In genomic region chr9:133771486-133772482, GRCh38 we compare ENCODE assay signal across 21 cellular contexts. TPM values are rescaled to one million over a fixed set of nuclear protein-coding genes. Genes with fewer than 3 reads are reported as not detected.
DNase-seq lines count a peak whose midpoint lies in the region; ATAC-seq, FAIRE-seq and TF ChIP-seq lines count a peak whose summit lies in the region.
"Had no signal": no experiment of that assay in that cellular context is flagged by ENCODE, and none has a peak within 500 bp of the region (broad histone marks: within the 10 kb centered on the region; RNA-seq: fewer than 3 reads in every experiment).

No MANE protein-coding gene starts in this region.

- ATAC-seq in heart left ventricle (no peak), left cardiac atrium (no peak), pancreas (no peak), HG03108 (IDR thresholded peaks at IDR 0.05; ENCODE audit: unreplicated experiment) (no peak), HG03045 (IDR thresholded peaks at IDR 0.05; ENCODE audit: unreplicated experiment) (no peak), GM18502 (IDR thresholded peaks at IDR 0.05; ENCODE audit: poor library complexity, unreplicated experiment) (no peak)
- ATAC-seq: activated CD4-positive, CD25-positive, alpha-beta regulatory T cell treated with anti-CD3 and anti-CD28 coated beads, Interleukin-2, amount 50 U/mL, for 24 hours; activated naive CD4-positive, alpha-beta T cell treated with anti-CD3 and anti-CD28 coated beads, Interleukin-2, amount 50 U/mL, for 72 hours; esophagus mucosa had no signal

- no peaks in the 10 kb centered on the region for H3K4me1 Mint-ChIP-seq in endodermal cell
- H3K4me1 Mint-ChIP-seq: neural crest cell had no signal

- FAIRE-seq in pancreas (lab: Jason Lieb, UNC) (no peak), frontal cortex (lab: Jason Lieb, UNC) (no peak)

- TF ChIP-seq POLR2A in heart left ventricle (IDR thresholded peaks at IDR 0.05): no peak

- H3K9me3 ChIP-seq in heart left ventricle: peaks cover 0 to 26% (median 8%) of the 10 kb centered on the region in 12 donors
- H3K9me3 ChIP-seq in endodermal cell (ENCODE audit: control insufficient read depth, low read length): peaks cover 25% of the 10 kb centered on the region
- no peaks in the 10 kb centered on the region for H3K9me3 ChIP-seq in pancreas

- no peaks in the 10 kb centered on the region for H3K27me3 Mint-ChIP-seq in endodermal cell (ENCODE audit: insufficient read depth)

- WGBS in heart left ventricle, 4 donors: 82 to 96% (median 92%) methylated on average over 18 to 26 of the region's 26 CpGs
- whole genome bisulfite sequencing in endodermal cell (ENCODE audit: insufficient coverage in 1 of 2, insufficient read length in 1 of 2), 2 experiments: 85 to 89% methylated on average over 16 to 26 of the region's 26 CpGs
- 38 to 51% methylated on average over 26 of the region's 26 CpGs for WGBS in pancreas, 2 donors

- no peak for TF ChIP-seq CTCF in heart left ventricle (IDR thresholded peaks at IDR 0.05)
- no peak for TF ChIP-seq CTCF in endodermal cell (conservative IDR thresholded peaks at IDR 0.05)
- TF ChIP-seq CTCF in pancreas (IDR thresholded peaks at IDR 0.05): no peak

- H3K27ac Mint-ChIP-seq in endodermal cell: no peak overlapping the region

- H3K36me3 ChIP-seq in heart left ventricle (peaks cover 0 to 76% (median 24%) of the 10 kb centered on the region in 9 donors), endodermal cell (ENCODE audit: control insufficient read depth, insufficient read depth, low read length) (peaks cover 39% of the 10 kb centered on the region), pancreas (peaks cover 3 to 41% (median 25%) of the 10 kb centered on the region in 3 donors)
- H3K36me3 ChIP-seq: breast epithelium had no signal

- intact Hi-C loops in heart left ventricle (cut with DNase I): no loop called here
- intact Hi-C loops in left cardiac atrium (cut with DNase I): no loop called here
- intact Hi-C loops in pancreas (cut with DNase I): no loop called here

- H3K9me3 Mint-ChIP-seq in endodermal cell: peaks cover 14% of the 10 kb centered on the region

- H3K4me3 Mint-ChIP-seq in endodermal cell: no peak overlapping the region
- H3K4me3 Mint-ChIP-seq: neural crest cell had no signal

- no peaks in the 10 kb centered on the region for H3K27me3 ChIP-seq in heart left ventricle
- H3K27me3 ChIP-seq in endodermal cell (ENCODE audit: control insufficient read depth, insufficient read depth, low read length, poor library complexity, severe bottlenecking): no peaks in the 10 kb centered on the region
- H3K27me3 ChIP-seq in pancreas: no peaks in the 10 kb centered on the region
- H3K27me3 ChIP-seq: breast epithelium, MG63, stomach had no signal

- no peak overlapping the region for H3K27ac ChIP-seq in heart left ventricle
- no peak overlapping the region for H3K27ac ChIP-seq in endodermal cell (ENCODE audit: low read depth, low read length)
- H3K27ac ChIP-seq in pancreas: peak overlapping the region in 2 of 4 donors; percentile 8 to 58
- H3K27ac ChIP-seq: breast epithelium, stomach had no signal

- H3K4me3 ChIP-seq in heart left ventricle (no peak overlapping the region), endodermal cell (ENCODE audit: low read length) (no peak overlapping the region), pancreas (peak overlapping the region in 2 of 4 donors; percentile 33 to 48)
- H3K4me3 ChIP-seq: breast epithelium, MG63, stomach had no signal

- DNase-seq in heart left ventricle (peak in 4 of 5 donors; percentile 1 to 33 (median 16)), left cardiac atrium (no peak), endodermal cell (peak; percentile 38), pancreas (peak; percentile 10 to 80 (median 41)), frontal cortex (ENCODE audit: low spot score in 2 of 2) (no peak)
- DNase-seq: mesenchymal stem cell; MG63; NCI-H2227 treated with DMSO at 0.1 percent for 48 hours; NK-92 treated with Interleukin-12 subunit alpha and Interleukin-12 subunit beta, amount 100 ng/mL, for 24 hours; SIG-M5; stimulated activated CD4-positive, alpha-beta T cell treated with anti-CD3 and anti-CD28 coated beads, Interleukin-2, amount 100 ng/mL, for 24 hours; stomach; T-helper 2 cell had no signal

- H3K9ac ChIP-seq in endodermal cell (ENCODE audit: extremely low read depth, low read length, poor library complexity, severe bottlenecking): no peak overlapping the region

- H3K4me1 ChIP-seq in heart left ventricle: peaks cover 0 to 9% (median 0%) of the 10 kb centered on the region in 12 donors
- H3K4me1 ChIP-seq in endodermal cell (ENCODE audit: control insufficient read depth, insufficient read depth, low read length): no peaks in the 10 kb centered on the region
- H3K4me1 ChIP-seq in pancreas: no peaks in the 10 kb centered on the region
- H3K4me1 ChIP-seq: breast epithelium, stomach had no signal

- peaks cover 52% of the 10 kb centered on the region for H3K36me3 Mint-ChIP-seq in endodermal cell (ENCODE audit: low read depth)

RNA-seq across cellular contexts. Expression of gene SARDH, which starts 33.6 kb away (rescaled TPM):
- 1 to 10 TPM in 2 of 9 donors, under 1 TPM in 7; 0.23 to 1.7 (median 0.70) TPM for total RNA-seq in heart left ventricle
- polyA plus RNA-seq in heart left ventricle: under 1 TPM; 0.19 to 0.29 TPM
- total RNA-seq in left cardiac atrium: 1 to 10 TPM in 1 of 2 donors, under 1 TPM in 1; 0.88 to 1.4 TPM
- total RNA-seq in endodermal cell: 10 to 100 TPM in 1 of 2 donors, 1 to 10 TPM in 1; 8.4 to 11.2 TPM
- 6.2 TPM for polyA plus RNA-seq in endodermal cell (2013, experiment 1 of 2)
- 6.1 TPM for polyA plus RNA-seq in endodermal cell (2013, experiment 2 of 2)
- total RNA-seq in pancreas: 10 to 100 TPM in 5 of 6 donors, 1 to 10 TPM in 1; 8.9 to 43.3 (median 25.9) TPM
- polyA plus RNA-seq in pancreas: 10 to 100 TPM; 14.3 to 18.5 TPM
- 1.6 TPM for total RNA-seq in frontal cortex

Comparison
In these comparisons a context has a peak if more than half of its experiments do, and no peak if none do; other contexts are left out.
1. DNase-seq: peak in heart left ventricle (4 of 5), endodermal cell (single experiment) and pancreas (6 of 6); none in left cardiac atrium (single experiment) and frontal cortex (0 of 2).